ENCODE assay signal across 18 cellular contexts in genomic region chr16:12972246-12972645, GRCh38.
DNase-seq lines count a peak whose midpoint lies in the region; ATAC-seq and TF ChIP-seq lines count a peak whose summit lies in the region.
"Had no signal": no experiment of that assay in that cellular context is flagged by ENCODE, and none has a peak within 500 bp of the region (broad histone marks: within the 10 kb centered on the region; RNA-seq: fewer than 3 reads in every experiment).

No MANE protein-coding gene starts in this region.

- H3K27me3 Mint-ChIP-seq in MCF 10A (ENCODE audit: insufficient read depth, unreplicated experiment), result no peaks in the 10 kb centered on the region
- peaks cover 3% of the 10 kb centered on the region for H3K27me3 Mint-ChIP-seq in CD8-positive, alpha-beta T cell (ENCODE audit: low read depth)
- H3K27me3 Mint-ChIP-seq: CD4-positive, alpha-beta memory T cell; CD4-positive, CD25-positive, alpha-beta regulatory T cell had no signal

- H3K79me2 ChIP-seq in mammary epithelial cell (ENCODE audit: insufficient read depth, low read length), result peaks cover 43% of the 10 kb centered on the region
- H3K79me2 ChIP-seq in PC-9 (ENCODE audit: low read depth), result peaks cover 90% of the 10 kb centered on the region

- no peak overlapping the region for H3K27ac Mint-ChIP-seq in MCF 10A (ENCODE audit: low read depth, unreplicated experiment)
- no peak overlapping the region for H3K27ac Mint-ChIP-seq in CD8-positive, alpha-beta T cell
- H3K27ac Mint-ChIP-seq: CD14-positive monocyte; CD4-positive, alpha-beta memory T cell; CD4-positive, CD25-positive, alpha-beta regulatory T cell had no signal

- in situ Hi-C loops in mammary epithelial cell (cut with MboI; ENCODE audit: low sequenced_read_pairs in 2 of 2), result no loop called here

- dilution Hi-C loops in mammary epithelial cell (cut with HindIII; ENCODE audit: low sequenced_read_pairs), result loop anchor here (10.0 kb wide), 1 partner anchor 143 kb away; no protein-coding TSS in a partner anchor

- H3K27me3 ChIP-seq in mammary epithelial cell (ENCODE audit: insufficient read depth, low read length) (no peaks in the 10 kb centered on the region), PC-9 (ENCODE audit: insufficient read depth, low read depth) (no peaks in the 10 kb centered on the region)
- no peaks in the 10 kb centered on the region for H3K27me3 ChIP-seq in CD8-positive, alpha-beta T cell (ENCODE audit: insufficient read depth, low read length)
- H3K27me3 ChIP-seq: BE2C, BLaER1 had no signal

- H3K9me3 ChIP-seq in mammary epithelial cell (replicated peaks; ENCODE audit: insufficient read depth, low read length) (no peaks in the 10 kb centered on the region), PC-9 (ENCODE audit: insufficient read depth, low read depth) (no peaks in the 10 kb centered on the region)
- no peaks in the 10 kb centered on the region for H3K9me3 ChIP-seq in CD8-positive, alpha-beta T cell (ENCODE audit: low read length)
- H3K9me3 ChIP-seq: BLaER1, Caco-2 had no signal

- BruUV-seq in mammary epithelial cell (replicated peaks; lab: Mats Ljungman, UMichigan), result no TSS peak
- no TSS peak for BruUV-seq in MCF 10A (replicated peaks; lab: Mats Ljungman, UMichigan)
- BruUV-seq in PC-9 (replicated peaks; lab: Mats Ljungman, UMichigan), result no TSS peak

- peaks cover 29% of the 10 kb centered on the region for H3K4me1 ChIP-seq in mammary epithelial cell (ENCODE audit: insufficient read depth, low read length)
- H3K4me1 ChIP-seq in PC-9 (replicated peaks; ENCODE audit: insufficient read depth), result peaks cover 59% of the 10 kb centered on the region
- H3K4me1 ChIP-seq in CD8-positive, alpha-beta T cell (ENCODE audit: insufficient read depth, low read length), result no peaks in the 10 kb centered on the region
- H3K4me1 ChIP-seq: BE2C, BLaER1, Caco-2 had no signal

- CTCF ChIA-PET in mammary epithelial cell (lab: Charles Lee; ENCODE audit: low non-redundant PET) (no interaction called here), MCF 10A (lab: Yijun Ruan, JAX) (no interaction called here), PC-9 (lab: Charles Lee) (interaction anchor here (0.6 kb wide), 1 partner anchor 24 kb away, joined by 3 read pairs; no protein-coding TSS in a partner anchor)
- CTCF ChIA-PET in CD8-positive, alpha-beta T cell (lab: Charles Lee), result no interaction called here

- ATAC-seq in GM21825 (IDR thresholded peaks at IDR 0.05; ENCODE audit: unreplicated experiment), result no peak
- ATAC-seq in CD8-positive, alpha-beta T cell, result no peak

- POLR2A ChIA-PET in MCF 10A (lab: Yijun Ruan, JAX) (no interaction called here), PC-9 (lab: Charles Lee; ENCODE audit: unreplicated experiment) (no interaction called here)
- POLR2A ChIA-PET in CD8-positive, alpha-beta T cell (lab: Charles Lee), result no interaction called here

- TF ChIP-seq CTCF in mammary epithelial cell (conservative IDR thresholded peaks at IDR 0.05 in 1 of 2, IDR thresholded peaks at IDR 0.05 in 1 of 2; ENCODE audit: extremely low read depth in 1 of 2, insufficient read depth in 1 of 2, low read depth in 1 of 2, low read length in 2 of 2) (no peak), MCF 10A (IDR thresholded peaks at IDR 0.05; ENCODE audit: unreplicated experiment) (no peak), PC-9 (conservative IDR thresholded peaks at IDR 0.05) (no peak)
- no peak for TF ChIP-seq CTCF in CD8-positive, alpha-beta T cell (IDR thresholded peaks at IDR 0.05)

- H3K4me3 ChIP-seq in mammary epithelial cell (replicated peaks in 1 of 3; ENCODE audit: insufficient read depth in 1 of 3, low read depth in 2 of 3, low read length in 3 of 3) (no peak overlapping the region), PC-9 (no peak overlapping the region)
- H3K4me3 ChIP-seq in CD8-positive, alpha-beta T cell (ENCODE audit: low read depth, low read length), result no peak overlapping the region
- H3K4me3 ChIP-seq: BLaER1 had no signal

- H3K4me2 ChIP-seq in mammary epithelial cell (ENCODE audit: insufficient read depth, low read depth, low read length), result no peak overlapping the region
- 0 out of 2 replicates have a peak overlapping the region, but pooled peaks have one; percentile 11 for H3K4me2 ChIP-seq in PC-9
- H3K4me2 ChIP-seq: BLaER1 had no signal

- peaks cover 23% of the 10 kb centered on the region for H3K4me1 Mint-ChIP-seq in MCF 10A (ENCODE audit: insufficient read depth, unreplicated experiment)
- no peaks in the 10 kb centered on the region for H3K4me1 Mint-ChIP-seq in CD8-positive, alpha-beta T cell (ENCODE audit: low read depth)
- H3K4me1 Mint-ChIP-seq: CD14-positive monocyte; CD4-positive, alpha-beta memory T cell; CD4-positive, CD25-positive, alpha-beta regulatory T cell had no signal

- no peak overlapping the region for H3K9ac ChIP-seq in mammary epithelial cell (ENCODE audit: insufficient read depth, low read length)
- H3K9ac ChIP-seq: BLaER1 had no signal

- WGBS in mammary epithelial cell (ENCODE audit: low coverage, missing lambda C conversion rate), result 76% methylated on average over 3 of the region's 3 CpGs

- H3K4me3 Mint-ChIP-seq in MCF 10A (ENCODE audit: unreplicated experiment), result no peak overlapping the region
- H3K4me3 Mint-ChIP-seq in CD8-positive, alpha-beta T cell, result no peak overlapping the region
- H3K4me3 Mint-ChIP-seq: CD14-positive monocyte; CD4-positive, alpha-beta memory T cell; CD4-positive, CD25-positive, alpha-beta regulatory T cell had no signal

- intact Hi-C loops in mammary epithelial cell (cut with micrococcal nuclease), result loop anchor here (5.0 kb wide), 1 partner anchor 140 kb away; no protein-coding TSS in a partner anchor
- intact Hi-C loops in MCF 10A (cut with micrococcal nuclease), result no loop called here
- intact Hi-C loops in PC-9 (cut with micrococcal nuclease; ENCODE audit: unreplicated experiment), result loop anchor here (5.0 kb wide), 1 partner anchor 170 kb away; the partner anchor contains the start of gene CPPED1
- intact Hi-C loops in CD8-positive, alpha-beta T cell (cut with DNase I, micrococcal nuclease), result no loop called here

- H3K9me2 ChIP-seq in PC-9 (ENCODE audit: insufficient read depth), result no peaks in the 10 kb centered on the region

- peaks cover 44% of the 10 kb centered on the region for H3F3A ChIP-seq in PC-9 (ENCODE audit: insufficient read depth, low read depth)

- H3K27ac ChIP-seq in mammary epithelial cell (ENCODE audit: insufficient read depth, low read depth, low read length) (no peak overlapping the region), PC-9 (peak overlapping the region; percentile 81; the same call in 1 of the 2 replicates)
- no peak overlapping the region for H3K27ac ChIP-seq in CD8-positive, alpha-beta T cell (ENCODE audit: low read depth, low read length)
- H3K27ac ChIP-seq: 22Rv1, BLaER1 had no signal

- H2AFZ ChIP-seq in mammary epithelial cell (ENCODE audit: low read depth, low read length) (no peak overlapping the region), PC-9 (no peak overlapping the region)

- peak; percentile 50 for DNase-seq in mammary epithelial cell
- no peak for DNase-seq in MCF 10A (ENCODE audit: unreplicated experiment)
- no peak for DNase-seq in PC-9
- DNase-seq in glomerular visceral epithelial cell (ENCODE audit: extremely low spot score), result peak; percentile 12
- no peak for DNase-seq in NK-92 (lab: John Stamatoyannopoulos, UW; ENCODE audit: unreplicated experiment)
- DNase-seq in CD8-positive, alpha-beta T cell, result no peak
- DNase-seq: ACHN; BE2C; C1 segment of cervical spinal cord; Caco-2; Calu3; CD4-positive, alpha-beta memory T cell; CD4-positive, CD25-positive, alpha-beta regulatory T cell; GF-D8 had no signal

- no peaks in the 10 kb centered on the region for H3K36me3 Mint-ChIP-seq in MCF 10A (ENCODE audit: insufficient read depth, unreplicated experiment)
- no peaks in the 10 kb centered on the region for H3K36me3 Mint-ChIP-seq in CD8-positive, alpha-beta T cell
- H3K36me3 Mint-ChIP-seq: CD14-positive monocyte; CD4-positive, alpha-beta memory T cell; CD4-positive, CD25-positive, alpha-beta regulatory T cell had no signal

- H3K9me3 Mint-ChIP-seq in MCF 10A (ENCODE audit: unreplicated experiment), result no peaks in the 10 kb centered on the region
- H3K9me3 Mint-ChIP-seq in CD8-positive, alpha-beta T cell, result no peaks in the 10 kb centered on the region

- no peaks in the 10 kb centered on the region for H3K36me3 ChIP-seq in mammary epithelial cell (ENCODE audit: insufficient read depth, low read length)
- H3K36me3 ChIP-seq in PC-9 (ENCODE audit: low read depth), result no peaks in the 10 kb centered on the region
- H3K36me3 ChIP-seq in CD8-positive, alpha-beta T cell (ENCODE audit: insufficient read depth, low read length), result no peaks in the 10 kb centered on the region
- H3K36me3 ChIP-seq: BE2C, BLaER1 had no signal

- H4K20me1 ChIP-seq in mammary epithelial cell (ENCODE audit: insufficient read depth, low read length) (no peaks in the 10 kb centered on the region), PC-9 (ENCODE audit: insufficient read depth) (peaks cover 48% of the 10 kb centered on the region)
- H4K20me1 ChIP-seq: BLaER1 had no signal

Comparison
In these comparisons a context has a peak if more than half of its experiments do, and no peak if none do; other contexts are left out.
1. DNase-seq: peak in mammary epithelial cell (single experiment) and glomerular visceral epithelial cell (single experiment); none in MCF 10A (single experiment), PC-9 (0 of 2), NK-92 (single experiment) and CD8-positive, alpha-beta T cell (0 of 7).
2. intact Hi-C loops: an anchor here in mammary epithelial cell (5.0 kb wide) and PC-9 (5.0 kb wide); none called in MCF 10A and CD8-positive, alpha-beta T cell.